ENCODE assay signal across 8 cellular contexts in the genomic region with DNA sequence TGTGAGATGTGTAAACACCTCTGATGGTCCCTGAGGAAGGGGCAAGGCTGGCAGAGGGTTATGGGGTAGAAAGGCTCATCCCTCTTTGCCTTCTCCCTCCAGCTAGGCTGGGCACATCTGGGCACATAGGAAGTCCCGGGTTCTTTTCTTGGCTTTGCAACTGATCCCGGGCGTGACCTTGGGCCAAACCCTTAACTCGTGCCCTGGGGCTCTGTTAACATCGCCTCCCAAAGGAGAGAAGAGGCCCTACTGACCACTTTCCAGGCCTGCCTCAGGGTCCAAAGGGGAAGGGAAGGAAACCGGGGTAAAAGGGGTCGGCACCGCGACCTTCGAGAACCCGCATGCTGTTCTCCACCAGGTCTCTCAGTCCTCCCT. TPM values are rescaled to one million over a fixed set of nuclear protein-coding genes. Genes with fewer than 3 reads are reported as not detected.
DNase-seq lines count a peak whose midpoint lies in the region; ATAC-seq and TF ChIP-seq lines count a peak whose summit lies in the region.

No MANE protein-coding gene starts in this region.

- peaks cover 8% of the 10 kb centered on the region; the same call in 1 of the 2 replicates for H3K36me3 ChIP-seq in BLaER1
- no peaks in the 10 kb centered on the region for H3K36me3 ChIP-seq in OCI-LY1 (ENCODE audit: insufficient read depth, low read length)
- H3K36me3 ChIP-seq in neutrophil: no peaks in the 10 kb centered on the region

- no peaks in the 10 kb centered on the region; the same call in 1 of the 2 replicates for H3K27me3 ChIP-seq in BLaER1
- no peaks in the 10 kb centered on the region; the same call in 1 of the 2 replicates for H3K27me3 ChIP-seq in OCI-LY1 (ENCODE audit: insufficient read depth, low read length)
- peaks cover 16% of the 10 kb centered on the region for H3K27me3 ChIP-seq in neutrophil

- H4K20me1 ChIP-seq in BLaER1 (no peaks in the 10 kb centered on the region), OCI-LY1 (ENCODE audit: insufficient read depth, low read length) (no peaks in the 10 kb centered on the region)

- no peaks in the 10 kb centered on the region for H3K79me2 ChIP-seq in OCI-LY1 (ENCODE audit: insufficient read depth, low read length)

- ATAC-seq in GM21717 (IDR thresholded peaks at IDR 0.05; ENCODE audit: unreplicated experiment): no peak
- no peak for ATAC-seq in GM21576 (IDR thresholded peaks at IDR 0.05; ENCODE audit: unreplicated experiment)

- DNase-seq in epithelial cell of proximal tubule (ENCODE audit: low read depth): no peak
- DNase-seq in CD1c-positive myeloid dendritic cell (ENCODE audit: extremely low spot score): no peak
- DNase-seq in SK-N-DZ (ENCODE audit: low spot score): no peak

- TF ChIP-seq CTCF in OCI-LY1 (IDR thresholded peaks at IDR 0.05; ENCODE audit: low read length): no peak
- TF ChIP-seq CTCF in epithelial cell of proximal tubule (conservative IDR thresholded peaks at IDR 0.05; ENCODE audit: low read depth, low read length): no peak
- TF ChIP-seq CTCF in neutrophil (IDR thresholded peaks at IDR 0.05): no peak

- peak overlapping the region; percentile 84 for H3K4me3 ChIP-seq in BLaER1
- H3K4me3 ChIP-seq in OCI-LY1 (ENCODE audit: low read depth, low read length, poor library complexity, severe bottlenecking): peak overlapping the region; percentile 60
- peak overlapping the region; percentile 66 for H3K4me3 ChIP-seq in epithelial cell of proximal tubule (ENCODE audit: low read depth, low read length)
- H3K4me3 ChIP-seq in neutrophil (ENCODE audit: low read depth in 1 of 2, low read length in 1 of 2): peak overlapping the region; percentile 56 to 80

- peaks cover 41% of the 10 kb centered on the region for H3K4me1 ChIP-seq in BLaER1
- H3K4me1 ChIP-seq in OCI-LY1 (ENCODE audit: insufficient read depth, low read length, severe bottlenecking): peaks cover 29% of the 10 kb centered on the region
- H3K4me1 ChIP-seq in neutrophil (ENCODE audit: control insufficient read depth in 1 of 2, insufficient read depth in 1 of 2, low read depth in 1 of 2, low read length in 1 of 2): peaks cover 29 to 31% of the 10 kb centered on the region in 2 experiments

- no peaks in the 10 kb centered on the region for H3K9me3 ChIP-seq in BLaER1
- no peaks in the 10 kb centered on the region for H3K9me3 ChIP-seq in OCI-LY1 (ENCODE audit: low read length)
- H3K9me3 ChIP-seq in neutrophil: no peaks in the 10 kb centered on the region

- peak overlapping the region; percentile 73 for H3K9ac ChIP-seq in BLaER1
- peak overlapping the region; percentile 60 for H3K9ac ChIP-seq in OCI-LY1 (ENCODE audit: low read length)

- peak overlapping the region; percentile 95 for H3K4me2 ChIP-seq in BLaER1
- H3K4me2 ChIP-seq in OCI-LY1 (ENCODE audit: low read length): peak overlapping the region; percentile 89

- H3K27ac ChIP-seq in BLaER1: peak overlapping the region; percentile 53; the same call in 1 of the 2 replicates
- H3K27ac ChIP-seq in OCI-LY1 (ENCODE audit: low read depth, low read length, poor library complexity, severe bottlenecking): no peak overlapping the region
- no peak overlapping the region for H3K27ac ChIP-seq in neutrophil

- no peaks in the 10 kb centered on the region for H3K9me2 ChIP-seq in OCI-LY1 (ENCODE audit: low read depth, low read length)

- H2AFZ ChIP-seq in OCI-LY1 (ENCODE audit: low read length): no peak overlapping the region

- no peaks in the 10 kb centered on the region for H3F3A ChIP-seq in OCI-LY1 (ENCODE audit: insufficient read depth, low read length)

RNA-seq across cellular contexts. Expression of gene C3orf18, which starts 0.5 kb away (rescaled TPM):
- total RNA-seq in epithelial cell of proximal tubule: 4.3 and 8.9 TPM in 2 replicates
- 10.7 and 14.0 TPM in 2 replicates for polyA plus RNA-seq in SK-N-DZ (2014; cell fraction: cytosol; rRNA removed)
- polyA plus RNA-seq in SK-N-DZ (2014; cell fraction: nucleus; rRNA removed): 16.2 and 26.7 TPM in 2 replicates

RNA-seq across cellular contexts. Expression of gene HEMK1, which starts 2.3 kb away (rescaled TPM):
- total RNA-seq in epithelial cell of proximal tubule: 11.3 and 13.7 TPM in 2 replicates
- 17.7 and 19.0 TPM in 2 replicates for polyA plus RNA-seq in SK-N-DZ (2014; cell fraction: cytosol; rRNA removed)
- 37.5 and 42.6 TPM in 2 replicates for polyA plus RNA-seq in SK-N-DZ (2014; cell fraction: nucleus; rRNA removed)

RNA-seq across cellular contexts. Expression of gene CISH, which starts 44.6 kb away (rescaled TPM):
- total RNA-seq in epithelial cell of proximal tubule: 1.8 and 3.8 TPM in 2 replicates
- 0.96 and 1.5 TPM in 2 replicates for polyA plus RNA-seq in SK-N-DZ (2014; cell fraction: cytosol; rRNA removed)
- 0.79 and 2.1 TPM in 2 replicates for polyA plus RNA-seq in SK-N-DZ (2014; cell fraction: nucleus; rRNA removed)

RNA-seq across cellular contexts. Expression of gene MAPKAPK3, which starts 50.0 kb away (rescaled TPM):
- 117 and 131 TPM in 2 replicates for total RNA-seq in epithelial cell of proximal tubule
- polyA plus RNA-seq in SK-N-DZ (2014; cell fraction: cytosol; rRNA removed): 32.9 and 33.0 TPM in 2 replicates
- 17.7 and 25.3 TPM in 2 replicates for polyA plus RNA-seq in SK-N-DZ (2014; cell fraction: nucleus; rRNA removed)
